8 cellular contexts compared by ENCODE assay signal in the genomic region with DNA sequence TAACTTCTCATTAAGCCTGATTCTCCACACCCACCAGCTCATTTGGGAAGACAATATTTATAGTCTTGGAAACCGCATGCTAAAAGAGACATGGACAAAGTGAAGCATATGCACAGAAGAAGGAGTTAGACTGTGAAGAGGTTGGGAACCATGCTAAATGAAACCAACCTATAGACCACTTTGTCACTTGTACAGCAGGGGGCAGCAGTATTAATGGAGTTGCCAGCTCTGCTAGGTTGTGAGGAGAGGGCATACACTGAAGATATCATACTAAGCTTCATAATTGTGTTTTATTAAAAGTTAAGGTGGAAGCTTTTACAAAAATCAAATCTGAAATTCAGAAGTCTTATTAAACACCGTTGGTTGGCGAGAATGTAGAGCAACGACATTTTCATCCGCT. TPM values are rescaled to one million over a fixed set of nuclear protein-coding genes. Genes with fewer than 3 reads are reported as not detected.
DNase-seq lines count a peak whose midpoint lies in the region; ATAC-seq, FAIRE-seq and TF ChIP-seq lines count a peak whose summit lies in the region.

No MANE protein-coding gene starts in this region.

- no peak overlapping the region for H2AFZ ChIP-seq in GM12878 (ENCODE audit: control insufficient read depth, low read depth, low read length)

- intact Hi-C loops in GM12878 (cut with micrococcal nuclease; ENCODE audit: unreplicated experiment) (loop anchor here (1.0 to 2.0 kb wide), 2 partner anchors 269 to 336 kb away; no protein-coding TSS in a partner anchor), vagina (cut with DNase I) (no loop called here)

- no peak for TF ChIP-seq EP300 in GM12878 (IDR thresholded peaks at IDR 0.05; ENCODE audit: borderline replicate concordance in 1 of 2, control insufficient read depth in 1 of 2, low read depth in 2 of 2, low read length in 2 of 2)

- H3K36me3 ChIP-seq in GM12878 (ENCODE audit: control insufficient read depth in 2 of 2, insufficient read depth in 2 of 2, low read length in 1 of 2) = no peaks in the 10 kb centered on the region
- no peaks in the 10 kb centered on the region for H3K36me3 ChIP-seq in vagina

- ATAC-seq in GM21381 (IDR thresholded peaks at IDR 0.05; ENCODE audit: unreplicated experiment) (peak; percentile 75), GM12878 (peak; percentile 88), HG02763 (IDR thresholded peaks at IDR 0.05; ENCODE audit: unreplicated experiment) (no peak)

- no peak overlapping the region for H3K4me2 ChIP-seq in GM12878 (ENCODE audit: control insufficient read depth, insufficient read depth)

- H4K20me1 ChIP-seq in GM12878 (ENCODE audit: control insufficient read depth, insufficient read depth) = no peaks in the 10 kb centered on the region

- in situ Hi-C loops in GM12878 (cut with MboI) = no loop called here

- TF ChIP-seq RAD21 in GM12878 (IDR thresholded peaks at IDR 0.05; ENCODE audit: insufficient read depth, low read depth, low read length) = peak; percentile 58

- peak; percentile 76 for FAIRE-seq in GM12878 (lab: Jason Lieb, UNC)

- H3K4me1 ChIP-seq in GM12878 (ENCODE audit: control insufficient read depth, insufficient read depth, low read length) (no peaks in the 10 kb centered on the region), vagina (no peaks in the 10 kb centered on the region)

- H3K27me3 ChIP-seq in GM12878 (replicated peaks in 1 of 2; ENCODE audit: control insufficient read depth in 2 of 2, insufficient read depth in 2 of 2, low read length in 1 of 2) = no peaks in the 10 kb centered on the region
- no peaks in the 10 kb centered on the region for H3K27me3 ChIP-seq in vagina

- no TSS peak for BruUV-seq in GM12878 (replicated peaks; lab: Mats Ljungman, UMichigan)

- CTCF ChIA-PET in GM12878 (lab: Yijun Ruan, JAX) = interaction anchor here (0.6 to 4.3 kb wide), 14 partner anchors 8 to 676 kb away, joined by 3 to 36 read pairs (median 5); no protein-coding TSS in a partner anchor

- DNase-seq in EL (peak; percentile 50), NAMALWA (ENCODE audit: low spot score) (peak; percentile 53), GM12878 (ENCODE audit: low read depth, low spot score) (no peak), myocyte (ENCODE audit: low read depth) (peak; percentile 50), germinal center (ENCODE audit: low spot score) (no peak), vagina (ENCODE audit: extremely low spot score in 2 of 2) (no peak)

- WGBS in GM12878 (ENCODE audit: insufficient coverage, insufficient replicate concordance, low lambda C conversion rate, missing lambda C conversion rate) = 66% methylated on average over 5 of the region's 5 CpGs

- H3K4me3 ChIP-seq in GM12878 (no peak overlapping the region), vagina (no peak overlapping the region)

- POLR2A ChIA-PET in GM12878 (lab: Charles Lee) = no interaction called here

- RAD21 ChIA-PET in GM12878 (lab: Charles Lee; ENCODE audit: unreplicated experiment) = interaction anchor here (0.8 to 1.2 kb wide), 4 partner anchors 251 to 675 kb away, joined by 3 to 8 read pairs (median 3); no protein-coding TSS in a partner anchor

- H3K27ac ChIP-seq in GM12878 (ENCODE audit: control insufficient read depth, insufficient read depth) = no peak overlapping the region
- no peak overlapping the region for H3K27ac ChIP-seq in vagina

- H3K9ac ChIP-seq in GM12878 (ENCODE audit: control insufficient read depth, insufficient read depth, low read length) = no peak overlapping the region

- H3K9me3 ChIP-seq in GM12878 (replicated peaks; ENCODE audit: control insufficient read depth, insufficient read depth, low read length) (no peaks in the 10 kb centered on the region), vagina (no peaks in the 10 kb centered on the region)

- H3K79me2 ChIP-seq in GM12878 (ENCODE audit: control insufficient read depth, insufficient read depth, low read length) = no peaks in the 10 kb centered on the region

- SMC1A ChIA-PET in GM12878 (lab: Charles Lee; ENCODE audit: uncharacterized antibody, unreplicated experiment) = interaction anchor here (0.9 to 1.1 kb wide), 2 partner anchors 273 to 336 kb away, joined by 3 to 5 read pairs; no protein-coding TSS in a partner anchor

- TF ChIP-seq CTCF in GM12878 (IDR thresholded peaks at IDR 0.05 in 2 of 3, conservative IDR thresholded peaks at IDR 0.05 in 1 of 3; ENCODE audit: control insufficient read depth in 2 of 3, extremely low read depth in 1 of 3, insufficient read depth in 1 of 3, low read depth in 3 of 3, low read length in 3 of 3) (peak; percentile 49 to 56 (median 53); a peak in 4 of 6 replicates), vagina (IDR thresholded peaks at IDR 0.05) (no peak)

- TF ChIP-seq POLR2A in GM12878 (IDR thresholded peaks at IDR 0.05; ENCODE audit: low read depth, low read length) (no peak), vagina (IDR thresholded peaks at IDR 0.05) (no peak)

TF ChIP-seq in GM12878, 131 proteins besides CTCF, POLR2A, EP300 and RAD21:
- TF ChIP-seq HDAC6 (IDR thresholded peaks at IDR 0.05; ENCODE audit: unreplicated experiment) (no peak), YY1 (IDR thresholded peaks at IDR 0.05; ENCODE audit: low read depth, low read length) (0 out of 2 replicates have a peak, but pooled peaks have one; percentile 38), SMC3 (IDR thresholded peaks at IDR 0.05; ENCODE audit: borderline replicate concordance, low read length) (peak; percentile 51; the same call in 1 of the 2 replicates)

RNA-seq across cellular contexts. Expression of a gene that starts 38.3 kb away (rescaled TPM):
- total RNA-seq in GM12878 (2013; cell fraction: nucleolus; rRNA removed) = not detected in 2 replicates
- not detected in 2 replicates for total RNA-seq in GM12878 (2014; rRNA removed)
- total RNA-seq in GM12878 (2014; rRNA removed; fragmentation: Illumina TruSeq; extraction: Trizol) = not detected in 2 replicates
- not detected in 2 replicates for total RNA-seq in GM12878 (2021)
- not detected for polyA plus RNA-seq in GM12878 (2011; ENCODE audit: low read depth)
- polyA plus RNA-seq in GM12878 (2011; rRNA removed) = not detected in 2 replicates
- not detected in 2 replicates for polyA plus RNA-seq in GM12878 (2011; cell fraction: cytosol; rRNA removed)
- polyA plus RNA-seq in GM12878 (2011; cell fraction: nucleus; rRNA removed) = not detected in 2 replicates
- not detected in 2 replicates for polyA plus RNA-seq in GM12878 (2012)
- polyA plus RNA-seq in GM12878 (2014; fragmentation: Illumina TruSeq; extraction: Trizol) = not detected in 2 replicates
- polyA plus RNA-seq in GM12878 (2014; fragmentation: Nextera tagmentation; extraction: Ambion mirVana) = not detected
- not detected in 2 replicates for polyA plus RNA-seq in GM12878 (2014; rRNA removed)
- not detected for polyA plus RNA-seq in GM12878 (2016; fragmentation: Nextera tagmentation; extraction: Ambion mirVana)
- polyA minus RNA-seq in GM12878 (2011; rRNA and poly(A)+ RNA removed) = not detected in 2 replicates
- not detected in 2 replicates for polyA minus RNA-seq in GM12878 (2011; cell fraction: cytosol; rRNA and poly(A)+ RNA removed)
- not detected in 2 replicates for polyA minus RNA-seq in GM12878 (2011; cell fraction: nucleus; rRNA and poly(A)+ RNA removed)
- total RNA-seq in myocyte = not detected in 2 replicates
- polyA plus RNA-seq in myocyte (2012) = not detected
- 1.7 TPM for total RNA-seq in vagina

Comparison
In these comparisons a context has a peak if more than half of its experiments do, and no peak if none do; other contexts are left out.
1. DNase-seq: peak in EL (single experiment), NAMALWA (single experiment) and myocyte (single experiment); none in GM12878 (single experiment), germinal center (single experiment) and vagina (0 of 2).
2. CTCF ChIP-seq: peak in GM12878 (3 of 3); none in vagina (0 of 3).